In the genomic region with DNA sequence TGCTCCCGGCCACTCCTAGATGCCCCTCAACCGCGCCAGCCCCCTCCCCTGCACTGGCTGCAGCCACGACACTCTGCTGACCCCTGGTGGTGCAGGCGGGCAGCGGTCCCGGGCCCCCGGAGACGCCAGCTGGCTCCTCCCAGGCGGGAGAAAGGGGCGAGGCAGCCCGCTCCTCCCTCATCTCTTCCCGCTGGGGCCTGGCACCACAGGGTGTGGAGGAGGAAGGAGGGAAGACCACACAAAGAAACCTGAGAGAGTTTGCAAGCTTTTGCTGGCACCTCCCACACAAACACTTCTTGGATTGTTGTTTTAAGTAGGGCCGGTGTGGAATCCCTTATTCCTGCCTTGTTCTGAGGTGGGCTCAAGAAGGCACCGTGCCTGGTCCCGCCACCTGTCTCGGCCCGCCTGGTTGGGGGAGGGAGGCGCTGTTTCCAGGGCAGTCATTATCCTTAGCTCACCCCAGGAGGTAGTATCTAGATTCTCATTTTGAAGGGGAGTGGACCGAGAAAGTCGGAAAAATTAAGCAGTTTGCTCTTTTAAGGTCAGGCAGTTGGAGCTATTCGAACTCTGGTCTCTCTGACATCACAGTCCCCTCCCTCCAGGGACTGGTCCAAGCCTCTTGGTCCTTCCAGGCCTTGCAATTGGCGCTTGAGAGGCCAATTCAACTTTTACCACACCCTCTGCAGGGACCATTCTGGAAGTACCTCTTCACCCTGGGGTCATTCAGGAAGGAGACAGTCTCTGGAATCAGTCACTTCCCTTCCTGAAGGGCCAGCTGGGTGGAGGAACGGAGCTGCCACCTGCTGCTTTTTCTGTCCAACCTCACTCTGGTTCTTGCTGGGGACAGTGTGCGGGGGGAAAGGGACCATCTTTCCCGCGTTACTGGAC, we compare ENCODE assay signal across 7 cellular contexts. TPM values are rescaled to one million over a fixed set of nuclear protein-coding genes. Genes with fewer than 3 reads are reported as not detected.
DNase-seq lines count a peak whose midpoint lies in the region; ATAC-seq lines count a peak whose summit lies in the region.

No MANE protein-coding gene starts in this region.

- 12% methylated on average over 27 of the region's 27 CpGs for WGBS in right cardiac atrium

- ATAC-seq in GM18909 (IDR thresholded peaks at IDR 0.05; ENCODE audit: poor library complexity, unreplicated experiment) (peak; percentile 29), right cardiac atrium (peak; percentile 75 to 76), GM21526 (IDR thresholded peaks at IDR 0.05; ENCODE audit: low FRiP score, unreplicated experiment) (no peak)

- H3K4me3 ChIP-seq in right cardiac atrium (ENCODE audit: low read length): peak overlapping the region; percentile 12

- no peaks in the 10 kb centered on the region for H3K9me3 ChIP-seq in right cardiac atrium (ENCODE audit: control insufficient read depth, low read length)

- DNase-seq in NCI-H187 (lab: John Stamatoyannopoulos, UW) (peak; percentile 77 to 82), T-helper 2 cell (peak; percentile 60 to 75 (median 65)), anterior cingulate cortex (lab: John Stamatoyannopoulos, UW) (peak in 55 of 58 donors; percentile 49 to 94 (median 84)), right cardiac atrium (peak; percentile 89 to 97 (median 97)), putamen (ENCODE audit: low spot score) (peak; percentile 89)

- H3K4me1 ChIP-seq in right cardiac atrium (ENCODE audit: control insufficient read depth, insufficient read depth, low read length): peaks cover 7% of the 10 kb centered on the region

- intact Hi-C loops in right cardiac atrium (cut with DNase I): no loop called here

- no peaks in the 10 kb centered on the region for H3K27me3 ChIP-seq in right cardiac atrium (ENCODE audit: control insufficient read depth, insufficient read depth)

- H3K27ac ChIP-seq in right cardiac atrium (ENCODE audit: low read length): peak overlapping the region; percentile 55

RNA-seq across cellular contexts. Expression of a gene that starts 1.0 kb away (rescaled TPM):
- total RNA-seq in right cardiac atrium: 10 to 100 TPM in 1 of 4 donors, 1 to 10 TPM in 3; 5.4 to 11.0 (median 7.4) TPM
- 5.0 TPM for polyA plus RNA-seq in right cardiac atrium

RNA-seq across cellular contexts. Expression of a gene that starts 2.5 kb away (rescaled TPM):
- total RNA-seq in right cardiac atrium: 10 to 100 TPM; 31.4 to 37.8 (median 34.8) TPM
- polyA plus RNA-seq in right cardiac atrium: 25.5 TPM

RNA-seq across cellular contexts. Expression of a gene that starts 23.5 kb away (rescaled TPM):
- total RNA-seq in right cardiac atrium: 10 to 100 TPM; 30.6 to 45.3 (median 38.3) TPM
- polyA plus RNA-seq in right cardiac atrium: 53.0 TPM

RNA-seq across cellular contexts. Expression of a gene that starts 25.1 kb away (rescaled TPM):
- 1 to 10 TPM; 6.6 to 7.5 (median 7.3) TPM for total RNA-seq in right cardiac atrium
- polyA plus RNA-seq in right cardiac atrium: 5.2 TPM

RNA-seq across cellular contexts. Expression of a gene that starts 30.7 kb away (rescaled TPM):
- total RNA-seq in right cardiac atrium: 100 to 1,000 TPM in 3 of 4 donors, 10 to 100 TPM in 1; 93.5 to 148 (median 113) TPM
- polyA plus RNA-seq in right cardiac atrium: 98.5 TPM
